In genomic region chr2:112085916-112086669, GRCh38 we compare ENCODE assay signal across 23 cellular contexts. TPM values are rescaled to one million over a fixed set of nuclear protein-coding genes. Genes with fewer than 3 reads are reported as not detected.
DNase-seq lines count a peak whose midpoint lies in the region; ATAC-seq and TF ChIP-seq lines count a peak whose summit lies in the region.
"Had no signal": no experiment of that assay in that cellular context is flagged by ENCODE, and none has a peak within 500 bp of the region (broad histone marks: within the 10 kb centered on the region; RNA-seq: fewer than 3 reads in every experiment).

No MANE protein-coding gene starts in this region.

- H3K9me3 ChIP-seq in GM23248 (ENCODE audit: low read depth) (no peaks in the 10 kb centered on the region), osteoblast (ENCODE audit: low read depth, low read length) (no peaks in the 10 kb centered on the region)
- H3K9me3 ChIP-seq: esophagus squamous epithelium, tibial nerve had no signal

- H4K20me1 ChIP-seq in GM23248 (ENCODE audit: insufficient read depth) = no peaks in the 10 kb centered on the region; the same call in 1 of the 2 replicates
- H4K20me1 ChIP-seq in osteoblast (ENCODE audit: insufficient read depth, low read length) = peaks cover 4% of the 10 kb centered on the region

- no peaks in the 10 kb centered on the region for H3K9me2 ChIP-seq in GM23248 (ENCODE audit: insufficient read depth)

- in situ Hi-C loops in GM23248 (cut with MboI) = no loop called here

- ATAC-seq in sciatic nerve (peak; percentile 45), HG02885 (IDR thresholded peaks at IDR 0.05; ENCODE audit: poor library complexity, unreplicated experiment) (no peak)
- ATAC-seq: natural killer cell; stimulated activated naive CD8-positive, alpha-beta T cell treated with anti-CD3 and anti-CD28 coated beads, Interleukin-15, amount 100 ng/mL, for 72 hours had no signal

- no peak overlapping the region for H3K9ac ChIP-seq in GM23248

- H3K36me3 ChIP-seq in GM23248 (ENCODE audit: low read depth) (peaks cover 70% of the 10 kb centered on the region), osteoblast (ENCODE audit: insufficient read depth, low read length) (peaks cover 84% of the 10 kb centered on the region)

- intact Hi-C loops in sciatic nerve (cut with DNase I) = no loop called here

- H3K4me3 ChIP-seq in GM23248 (no peak overlapping the region), fibroblast of the aortic adventitia (ENCODE audit: low read depth, low read length) (no peak overlapping the region), osteoblast (ENCODE audit: insufficient read depth, low read length) (no peak overlapping the region)
- H3K4me3 ChIP-seq: esophagus squamous epithelium, skin epidermis, tibial nerve had no signal

- no peaks in the 10 kb centered on the region for H3K27me3 ChIP-seq in GM23248 (replicated peaks; ENCODE audit: insufficient read depth)
- no peaks in the 10 kb centered on the region for H3K27me3 ChIP-seq in osteoblast (ENCODE audit: insufficient read depth, low read length)
- H3K27me3 ChIP-seq: esophagus squamous epithelium, tibial nerve had no signal

- DNase-seq in GM23248 = peak; percentile 40
- DNase-seq in fibroblast of the aortic adventitia (ENCODE audit: low read depth) = peak; percentile 24
- no peak for DNase-seq in sciatic nerve (ENCODE audit: low spot score)
- DNase-seq in osteoblast (ENCODE audit: insufficient read length, low spot score, missing footprints) = no peak
- DNase-seq in effector CD4-positive, alpha-beta T cell = no peak
- DNase-seq: activated CD8-positive, alpha-beta memory T cell treated with anti-CD3 and anti-CD28 coated beads for 24 hours; activated naive CD4-positive, alpha-beta T cell treated with Interleukin-2 at 50 U/mL for 16 hours; activated T-cell treated with anti-CD3 and anti-CD28 coated beads, Interleukin-2, amount 50 U/mL, for 24 hours; COR-L47; DMS79 treated with DMSO at 0.1 percent for 48 hours; esophagus squamous epithelium; glutamatergic neuron; KG1; natural killer cell; NCI-H2029; NCI-H345; NCI-H82; SHP77; stimulated activated naive CD8-positive, alpha-beta T cell treated with anti-CD3 and anti-CD28 coated beads, Interleukin-15, amount 100 ng/mL, for 72 hours had no signal

- H3F3A ChIP-seq in GM23248 (ENCODE audit: insufficient read depth) = peaks cover 8% of the 10 kb centered on the region

- peaks cover 62% of the 10 kb centered on the region for H3K79me2 ChIP-seq in GM23248 (ENCODE audit: insufficient read depth)
- H3K79me2 ChIP-seq in osteoblast (ENCODE audit: insufficient read depth, low read length) = no peaks in the 10 kb centered on the region

- no peak overlapping the region for H3K4me2 ChIP-seq in GM23248 (ENCODE audit: unreplicated experiment)
- no peak overlapping the region for H3K4me2 ChIP-seq in osteoblast (ENCODE audit: insufficient read depth, low read length)

- no peaks in the 10 kb centered on the region for H3K4me1 ChIP-seq in GM23248 (ENCODE audit: insufficient read depth)
- no peaks in the 10 kb centered on the region for H3K4me1 ChIP-seq in osteoblast (ENCODE audit: insufficient read depth, low read length)

- TF ChIP-seq CTCF in VCaP (conservative IDR thresholded peaks at IDR 0.05) (no peak), fibroblast of the aortic adventitia (IDR thresholded peaks at IDR 0.05; ENCODE audit: insufficient read depth, low read length) (no peak), osteoblast (IDR thresholded peaks at IDR 0.05; ENCODE audit: extremely low read depth, low read depth, low read length) (no peak)

- H3K27ac ChIP-seq in GM23248 (no peak overlapping the region), VCaP (peak overlapping the region; percentile 40; the same call in 1 of the 2 replicates), osteoblast (ENCODE audit: low read depth, low read length) (no peak overlapping the region)
- H3K27ac ChIP-seq: esophagus squamous epithelium, skin epidermis had no signal

- H2AFZ ChIP-seq in GM23248 (no peak overlapping the region), osteoblast (ENCODE audit: low read length) (no peak overlapping the region)

- 77 to 82% methylated on average over 9 of the region's 9 CpGs for WGBS in GM23248 (ENCODE audit: low coverage in 1 of 2, low lambda C conversion rate in 2 of 2, missing lambda C conversion rate in 2 of 2), 2 experiments

RNA-seq across cellular contexts. Expression of gene TMEM87B, which starts 31.0 kb away (rescaled TPM):
- 42.4 and 46.9 TPM in 2 replicates for total RNA-seq in GM23248 (2014; rRNA removed; shearing (Covaris generic))
- 27.8 and 32.1 TPM in 2 replicates for polyA plus RNA-seq in GM23248 (2016; fragmentation: Nextera tagmentation; extraction: Ambion mirVana)
- 24.9 and 40.2 TPM in 2 replicates for total RNA-seq in fibroblast of the aortic adventitia (ENCODE audit: low replicate concordance)
- 21.4 TPM for total RNA-seq in sciatic nerve
- total RNA-seq in osteoblast = 33.7 and 38.9 TPM in 2 replicates

RNA-seq across cellular contexts. Expression of gene FBLN7, which starts 52.1 kb away (rescaled TPM):
- total RNA-seq in GM23248 (2014; rRNA removed; shearing (Covaris generic)) = 0.11 and 0.13 TPM in 2 replicates
- polyA plus RNA-seq in GM23248 (2016; fragmentation: Nextera tagmentation; extraction: Ambion mirVana) = 1.6 and 1.8 TPM in 2 replicates
- total RNA-seq in fibroblast of the aortic adventitia (ENCODE audit: low replicate concordance) (3.2 and 7.8 TPM in 2 replicates), sciatic nerve (2.3 TPM), osteoblast (5.3 and 5.8 TPM in 2 replicates)

Comparison
In these comparisons a context has a peak if more than half of its experiments do, and no peak if none do; other contexts are left out.
1. DNase-seq: peak in GM23248 (single experiment) and fibroblast of the aortic adventitia (single experiment); none in sciatic nerve (single experiment), osteoblast (single experiment) and effector CD4-positive, alpha-beta T cell (single experiment).